10 cellular contexts compared by ENCODE assay signal in the genomic region with DNA sequence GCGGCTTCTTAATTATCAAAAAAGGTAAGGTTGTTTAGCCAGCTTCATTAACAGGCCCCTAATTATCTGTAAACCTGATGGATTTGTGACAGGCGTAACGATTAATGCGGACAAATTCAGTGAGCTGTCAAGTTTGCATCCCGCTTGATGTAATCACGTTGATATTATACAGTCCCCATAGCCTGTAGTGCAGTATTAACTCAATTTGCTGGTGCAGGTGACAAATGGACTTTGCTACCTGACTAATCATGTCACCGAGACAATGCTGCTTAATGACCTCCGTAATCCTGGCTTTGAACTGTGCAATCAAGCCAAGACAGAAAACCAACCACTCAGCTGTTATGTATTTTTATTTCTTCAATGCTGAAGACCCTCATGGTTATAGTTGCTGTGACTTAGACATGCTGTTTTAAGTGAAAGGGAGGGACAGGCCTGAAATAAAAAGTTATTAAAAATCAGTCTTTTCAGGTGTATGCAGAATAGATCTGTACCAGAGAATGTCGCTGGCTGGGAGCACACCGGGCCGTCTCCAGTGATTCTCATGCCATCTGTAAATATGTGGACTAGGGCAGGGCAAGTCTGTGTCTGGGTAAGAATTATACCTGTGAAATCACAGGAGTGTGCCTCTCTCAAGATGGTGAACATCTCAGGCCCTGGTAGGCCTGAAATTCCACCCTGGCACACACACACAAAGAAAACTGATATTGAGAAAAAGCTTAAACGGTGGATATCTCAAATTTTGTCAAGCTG. TPM values are rescaled to one million over a fixed set of nuclear protein-coding genes. Genes with fewer than 3 reads are reported as not detected.
DNase-seq lines count a peak whose midpoint lies in the region; ATAC-seq and TF ChIP-seq lines count a peak whose summit lies in the region.
"Had no signal": no experiment of that assay in that cellular context is flagged by ENCODE, and none has a peak within 500 bp of the region (broad histone marks: within the 10 kb centered on the region; RNA-seq: fewer than 3 reads in every experiment).

No MANE protein-coding gene starts in this region.

- H3K4me3 Mint-ChIP-seq in CD4-positive, CD25-positive, alpha-beta regulatory T cell = peak overlapping the region; percentile 26 to 94 (median 38)

- H3K27ac ChIP-seq in CD4-positive, CD25-positive, alpha-beta regulatory T cell (ENCODE audit: insufficient read depth, low read length, poor library complexity, severe bottlenecking) = no peak overlapping the region
- peak overlapping the region; percentile 38 for H3K27ac ChIP-seq in KOPT-K1 (ENCODE audit: low read depth, low read length, poor library complexity, severe bottlenecking)
- no peak overlapping the region for H3K27ac ChIP-seq in osteoblast (ENCODE audit: low read depth, low read length)

- no peaks in the 10 kb centered on the region for H3K27me3 ChIP-seq in CD4-positive, CD25-positive, alpha-beta regulatory T cell (ENCODE audit: control insufficient read depth, insufficient read depth, low read length)
- no peaks in the 10 kb centered on the region for H3K27me3 ChIP-seq in osteoblast (ENCODE audit: insufficient read depth, low read length)

- no peaks in the 10 kb centered on the region for H3K36me3 Mint-ChIP-seq in CD4-positive, CD25-positive, alpha-beta regulatory T cell

- peaks cover 0 to 1% (median 0%) of the 10 kb centered on the region in 7 donors for H3K9me3 Mint-ChIP-seq in CD4-positive, CD25-positive, alpha-beta regulatory T cell

- H3K9me3 ChIP-seq in CD4-positive, CD25-positive, alpha-beta regulatory T cell (ENCODE audit: control insufficient read depth in 2 of 2, low read length in 2 of 2) = no peaks in the 10 kb centered on the region
- H3K9me3 ChIP-seq in KOPT-K1 (ENCODE audit: insufficient read depth, low read length, poor library complexity, severe bottlenecking) = no peaks in the 10 kb centered on the region
- no peaks in the 10 kb centered on the region for H3K9me3 ChIP-seq in osteoblast (ENCODE audit: low read depth, low read length)

- in situ Hi-C loops in astrocyte of the spinal cord (cut with HindIII; ENCODE audit: low sequenced_read_pairs) = no loop called here

- H3K4me1 ChIP-seq in CD4-positive, CD25-positive, alpha-beta regulatory T cell (ENCODE audit: control insufficient read depth, insufficient read depth, low read length, poor library complexity, severe bottlenecking) = peaks cover 38% of the 10 kb centered on the region
- H3K4me1 ChIP-seq in osteoblast (ENCODE audit: insufficient read depth, low read length) = peaks cover 30% of the 10 kb centered on the region

- peaks cover 65% of the 10 kb centered on the region for H3K79me2 ChIP-seq in osteoblast (ENCODE audit: insufficient read depth, low read length)

- H2AFZ ChIP-seq in osteoblast (ENCODE audit: low read length) = no peak overlapping the region

- ATAC-seq in CD4-positive, CD25-positive, alpha-beta regulatory T cell (ENCODE audit: low read depth in 2 of 2) = no peak
- no peak for ATAC-seq in HG02870 (IDR thresholded peaks at IDR 0.05; ENCODE audit: unreplicated experiment)
- ATAC-seq: K562 had no signal

- DNase-seq in CD4-positive, CD25-positive, alpha-beta regulatory T cell = no peak
- DNase-seq in astrocyte of the spinal cord (ENCODE audit: low read depth, low spot score) (peak; percentile 8), mucosa of gallbladder (ENCODE audit: low spot score) (peak; percentile 77), osteoblast (ENCODE audit: insufficient read length, low spot score, missing footprints) (no peak), MV-4-11 (lab: John Stamatoyannopoulos, UW) (no peak)
- no peak for DNase-seq in activated CD4-positive, CD25-positive, alpha-beta regulatory T cell (lab: John Stamatoyannopoulos, UW)
- DNase-seq: activated gamma-delta T cell had no signal

- no peak overlapping the region for H3K4me2 ChIP-seq in osteoblast (ENCODE audit: insufficient read depth, low read length)

- TF ChIP-seq CTCF in astrocyte of the spinal cord (IDR thresholded peaks at IDR 0.05; ENCODE audit: low read depth, low read length) (no peak), osteoblast (IDR thresholded peaks at IDR 0.05; ENCODE audit: extremely low read depth, low read depth, low read length) (no peak)

- no peaks in the 10 kb centered on the region for H4K20me1 ChIP-seq in osteoblast (ENCODE audit: insufficient read depth, low read length)

- H3K36me3 ChIP-seq in CD4-positive, CD25-positive, alpha-beta regulatory T cell (ENCODE audit: control insufficient read depth, insufficient read depth, low read length) = no peaks in the 10 kb centered on the region
- no peaks in the 10 kb centered on the region for H3K36me3 ChIP-seq in KOPT-K1 (ENCODE audit: insufficient read depth, low read length)
- no peaks in the 10 kb centered on the region for H3K36me3 ChIP-seq in osteoblast (ENCODE audit: insufficient read depth, low read length)

- H3K4me3 ChIP-seq in CD4-positive, CD25-positive, alpha-beta regulatory T cell (ENCODE audit: low read depth, low read length) = peak overlapping the region; percentile 16
- H3K4me3 ChIP-seq in astrocyte of the spinal cord (ENCODE audit: low read depth, low read length) (peak overlapping the region; percentile 2), osteoblast (ENCODE audit: insufficient read depth, low read length) (no peak overlapping the region)
- H3K4me3 ChIP-seq: K562 had no signal

- peaks cover 10% of the 10 kb centered on the region for H3K27me3 Mint-ChIP-seq in CD4-positive, CD25-positive, alpha-beta regulatory T cell

- peaks cover 44 to 74% (median 57%) of the 10 kb centered on the region in 4 donors for H3K4me1 Mint-ChIP-seq in CD4-positive, CD25-positive, alpha-beta regulatory T cell

- H3K27ac Mint-ChIP-seq in CD4-positive, CD25-positive, alpha-beta regulatory T cell = peak overlapping the region; percentile 27 to 85 (median 56)

RNA-seq across cellular contexts. Expression of a gene that starts 4.3 kb away (rescaled TPM):
- total RNA-seq in CD4-positive, CD25-positive, alpha-beta regulatory T cell = 16.4 TPM
- polyA plus RNA-seq in CD4-positive, CD25-positive, alpha-beta regulatory T cell = 1 to 10 TPM; 1.1 to 2.4 (median 1.4) TPM
- total RNA-seq in mucosa of gallbladder (32.0 TPM), osteoblast (8.5 and 10.5 TPM in 2 replicates)

RNA-seq across cellular contexts. Expression of a gene that starts 6.0 kb away (rescaled TPM):
- 25.5 TPM for total RNA-seq in CD4-positive, CD25-positive, alpha-beta regulatory T cell
- polyA plus RNA-seq in CD4-positive, CD25-positive, alpha-beta regulatory T cell = 10 to 100 TPM; 18.6 to 33.3 (median 25.8) TPM
- total RNA-seq in mucosa of gallbladder = 41.1 TPM
- 8.3 and 10.3 TPM in 2 replicates for total RNA-seq in osteoblast

Comparison
In these comparisons a context has a peak if more than half of its experiments do, and no peak if none do; other contexts are left out.
1. DNase-seq: peak in astrocyte of the spinal cord (single experiment) and mucosa of gallbladder (single experiment); none in CD4-positive, CD25-positive, alpha-beta regulatory T cell (0 of 3), osteoblast (single experiment), activated CD4-positive, CD25-positive, alpha-beta regulatory T cell (0 of 4) and MV-4-11 (single experiment).